Comparison of ENCODE assay signal across 9 cellular contexts in genomic region chr2:121479882-121480522, GRCh38. TPM values are rescaled to one million over a fixed set of nuclear protein-coding genes. Genes with fewer than 3 reads are reported as not detected.
DNase-seq lines count a peak whose midpoint lies in the region; ATAC-seq and TF ChIP-seq lines count a peak whose summit lies in the region.
"Had no signal": no experiment of that assay in that cellular context is flagged by ENCODE, and none has a peak within 500 bp of the region (broad histone marks: within the 10 kb centered on the region; RNA-seq: fewer than 3 reads in every experiment).

No MANE protein-coding gene starts in this region.

- no peak for DNase-seq in GM12864 (ENCODE audit: low read depth)
- DNase-seq in NCI-H226, result peak; percentile 52
- DNase-seq in epithelial cell of esophagus (ENCODE audit: low read depth), result no peak
- DNase-seq in retinal pigment epithelial cell (ENCODE audit: low read depth), result no peak
- no peak for DNase-seq in superior temporal gyrus (ENCODE audit: extremely low spot score)
- no peak for DNase-seq in glutamatergic neuron

- TF ChIP-seq CTCF in GM12864 (IDR thresholded peaks at IDR 0.05; ENCODE audit: low read depth, low read length, missing control alignments) (peak; percentile 11), epithelial cell of esophagus (IDR thresholded peaks at IDR 0.05; ENCODE audit: insufficient read depth, low read depth, low read length, missing control alignments) (peak; percentile 15), retinal pigment epithelial cell (conservative IDR thresholded peaks at IDR 0.05; ENCODE audit: low read depth, low read length) (peak; percentile 59), glutamatergic neuron (IDR thresholded peaks at IDR 0.05; ENCODE audit: partially characterized antibody, unreplicated experiment) (no peak)

- peaks cover 26% of the 10 kb centered on the region for H3K4me1 Mint-ChIP-seq in glutamatergic neuron (ENCODE audit: low read depth, unreplicated experiment)

- H3K4me3 Mint-ChIP-seq in glutamatergic neuron (ENCODE audit: unreplicated experiment), result no peak overlapping the region
- H3K4me3 Mint-ChIP-seq: stimulated activated naive CD8-positive, alpha-beta T cell treated with anti-CD3 and anti-CD28 coated beads, Interleukin-15, Interleukin-2, amounts not matched to agents 100 ng/mL and 50 ng/mL, for 24 hours had no signal

- no peak for ATAC-seq in HG03460 (IDR thresholded peaks at IDR 0.05; ENCODE audit: unreplicated experiment)
- ATAC-seq in HG02938 (IDR thresholded peaks at IDR 0.05; ENCODE audit: unreplicated experiment), result no peak

- no peak overlapping the region for H3K27ac Mint-ChIP-seq in glutamatergic neuron (ENCODE audit: unreplicated experiment)

- H3K4me3 ChIP-seq in GM12864 (ENCODE audit: low read depth, low read length) (no peak overlapping the region), epithelial cell of esophagus (ENCODE audit: low read length) (no peak overlapping the region), retinal pigment epithelial cell (ENCODE audit: low read length) (no peak overlapping the region)

- peaks cover 6% of the 10 kb centered on the region for H3K9me3 Mint-ChIP-seq in glutamatergic neuron (ENCODE audit: unreplicated experiment)
- H3K9me3 Mint-ChIP-seq: stimulated activated naive CD8-positive, alpha-beta T cell treated with anti-CD3 and anti-CD28 coated beads, Interleukin-15, Interleukin-2, amounts not matched to agents 100 ng/mL and 50 ng/mL, for 24 hours had no signal

- peaks cover 3% of the 10 kb centered on the region for H3K27me3 Mint-ChIP-seq in glutamatergic neuron (ENCODE audit: unreplicated experiment)
- H3K27me3 Mint-ChIP-seq: stimulated activated naive CD8-positive, alpha-beta T cell treated with anti-CD3 and anti-CD28 coated beads, Interleukin-15, Interleukin-2, amounts not matched to agents 100 ng/mL and 50 ng/mL, for 24 hours had no signal

- no peaks in the 10 kb centered on the region for H3K36me3 Mint-ChIP-seq in glutamatergic neuron (ENCODE audit: unreplicated experiment)

RNA-seq across cellular contexts. Expression of gene RNU4ATAC, which starts 50.7 kb away (rescaled TPM):
- not detected for total RNA-seq in glutamatergic neuron (ENCODE audit: unreplicated experiment)
